9 cellular contexts compared by ENCODE assay signal in the genomic region with DNA sequence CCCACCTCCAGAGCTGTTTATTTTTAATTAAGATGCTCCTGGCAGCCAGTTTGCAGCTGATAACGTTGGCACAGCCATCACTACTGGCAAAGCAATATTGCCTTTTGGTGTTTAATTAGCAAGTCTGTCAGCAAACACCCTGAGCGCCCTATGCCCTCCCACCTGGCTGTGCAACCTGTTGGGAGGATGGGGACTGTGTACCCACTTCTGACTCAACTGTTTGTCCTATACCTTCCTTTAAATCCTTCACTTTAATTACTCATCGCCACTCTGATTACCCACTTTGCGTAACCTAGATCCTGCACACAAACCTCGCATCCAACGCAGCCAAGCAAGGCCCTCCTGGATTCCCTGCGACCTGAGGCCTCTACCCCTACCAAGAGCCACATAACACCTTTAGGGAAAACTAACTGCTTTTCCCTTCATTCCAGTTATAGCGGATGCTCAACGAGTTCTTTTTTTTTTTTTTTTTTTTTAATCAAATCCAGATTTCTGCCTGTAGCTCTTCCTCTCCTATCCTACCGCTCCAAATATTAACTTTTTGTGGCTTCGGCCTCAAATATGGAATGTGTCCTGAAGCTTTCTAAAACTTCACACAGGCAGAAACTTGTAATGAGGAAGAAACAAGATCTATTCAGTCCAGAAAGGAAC.
DNase-seq lines count a peak whose midpoint lies in the region; ATAC-seq and TF ChIP-seq lines count a peak whose summit lies in the region.
"Had no signal": no experiment of that assay in that cellular context is flagged by ENCODE, and none has a peak within 500 bp of the region (broad histone marks: within the 10 kb centered on the region; RNA-seq: fewer than 3 reads in every experiment).

No MANE protein-coding gene starts in this region.

- H3K36me3 Mint-ChIP-seq in T-helper 17 cell (ENCODE audit: low read depth): no peaks in the 10 kb centered on the region
- H3K36me3 Mint-ChIP-seq in glutamatergic neuron (ENCODE audit: unreplicated experiment): no peaks in the 10 kb centered on the region
- peaks cover 55 to 82% of the 10 kb centered on the region in 2 donors for H3K36me3 Mint-ChIP-seq in stimulated activated naive B cell treated with anti-CD40 and anti-IgM and Interleukin-4, amounts not matched to agents 10 μg/mL and 1 μg/mL and 100 μg/mL, for 72 hours
- no peaks in the 10 kb centered on the region for H3K36me3 Mint-ChIP-seq in CD4-positive, alpha-beta T cell (ENCODE audit: low read depth)

- ATAC-seq in T-helper 17 cell (no peak), HG02840 (IDR thresholded peaks at IDR 0.05; ENCODE audit: low FRiP score, unreplicated experiment) (no peak)
- no peak for ATAC-seq in stimulated activated naive B cell treated with anti-CD40 and anti-IgM and Interleukin-4, amounts not matched to agents 10 μg/mL and 1 μg/mL and 100 μg/mL, for 72 hours (replicated peaks)
- no peak for ATAC-seq in CD4-positive, alpha-beta T cell (ENCODE audit: poor library complexity)

- no peak for TF ChIP-seq CTCF in glutamatergic neuron (IDR thresholded peaks at IDR 0.05; ENCODE audit: partially characterized antibody, unreplicated experiment)
- TF ChIP-seq CTCF in CD4-positive, alpha-beta T cell (IDR thresholded peaks at IDR 0.05): no peak

- H3K27ac Mint-ChIP-seq in T-helper 17 cell (peak overlapping the region; percentile 88), glutamatergic neuron (ENCODE audit: unreplicated experiment) (peak overlapping the region; percentile 95)
- H3K27ac Mint-ChIP-seq in stimulated activated naive B cell treated with anti-CD40 and anti-IgM and Interleukin-4, amounts not matched to agents 10 μg/mL and 1 μg/mL and 100 μg/mL, for 72 hours: peak overlapping the region; percentile 88
- no peak overlapping the region for H3K27ac Mint-ChIP-seq in CD4-positive, alpha-beta T cell

- no peaks in the 10 kb centered on the region for H3K27me3 ChIP-seq in CD4-positive, alpha-beta T cell (ENCODE audit: control insufficient read depth, insufficient read depth, low read length)

- H3K27me3 Mint-ChIP-seq in T-helper 17 cell (no peaks in the 10 kb centered on the region), glutamatergic neuron (ENCODE audit: unreplicated experiment) (peaks cover 11% of the 10 kb centered on the region)
- H3K27me3 Mint-ChIP-seq in stimulated activated naive B cell treated with anti-CD40 and anti-IgM and Interleukin-4, amounts not matched to agents 10 μg/mL and 1 μg/mL and 100 μg/mL, for 72 hours: no peaks in the 10 kb centered on the region
- H3K27me3 Mint-ChIP-seq in CD4-positive, alpha-beta T cell: no peaks in the 10 kb centered on the region

- CTCF ChIA-PET in CD4-positive, alpha-beta T cell (lab: Charles Lee): no interaction called here

- no peak overlapping the region for H3K4me3 Mint-ChIP-seq in T-helper 17 cell
- peak overlapping the region; percentile 76 for H3K4me3 Mint-ChIP-seq in glutamatergic neuron (ENCODE audit: unreplicated experiment)
- H3K4me3 Mint-ChIP-seq in stimulated activated naive B cell treated with anti-CD40 and anti-IgM and Interleukin-4, amounts not matched to agents 10 μg/mL and 1 μg/mL and 100 μg/mL, for 72 hours: no peak overlapping the region
- H3K4me3 Mint-ChIP-seq in CD4-positive, alpha-beta T cell: no peak overlapping the region

- intact Hi-C loops in CD4-positive, alpha-beta T cell (cut with DNase I, micrococcal nuclease): no loop called here

- H3K9me3 ChIP-seq in T-helper 17 cell (ENCODE audit: control insufficient read depth, low read length, poor library complexity, severe bottlenecking): no peaks in the 10 kb centered on the region
- H3K9me3 ChIP-seq in CD4-positive, alpha-beta T cell (ENCODE audit: control insufficient read depth, low read length): no peaks in the 10 kb centered on the region

- POLR2A ChIA-PET in CD4-positive, alpha-beta T cell (lab: Charles Lee): no interaction called here

- peaks cover 21% of the 10 kb centered on the region for H3K4me1 Mint-ChIP-seq in T-helper 17 cell
- H3K4me1 Mint-ChIP-seq in glutamatergic neuron (ENCODE audit: low read depth, unreplicated experiment): peaks cover 85% of the 10 kb centered on the region
- peaks cover 72 to 96% of the 10 kb centered on the region in 2 donors for H3K4me1 Mint-ChIP-seq in stimulated activated naive B cell treated with anti-CD40 and anti-IgM and Interleukin-4, amounts not matched to agents 10 μg/mL and 1 μg/mL and 100 μg/mL, for 72 hours
- peaks cover 10% of the 10 kb centered on the region for H3K4me1 Mint-ChIP-seq in CD4-positive, alpha-beta T cell (ENCODE audit: low read depth)

- H3K9me3 Mint-ChIP-seq in glutamatergic neuron (ENCODE audit: unreplicated experiment): peaks cover 14% of the 10 kb centered on the region
- H3K9me3 Mint-ChIP-seq in stimulated activated naive B cell treated with anti-CD40 and anti-IgM and Interleukin-4, amounts not matched to agents 10 μg/mL and 1 μg/mL and 100 μg/mL, for 72 hours: peaks cover 0 to under 1% of the 10 kb centered on the region in 2 donors
- H3K9me3 Mint-ChIP-seq in CD4-positive, alpha-beta T cell: no peaks in the 10 kb centered on the region

- no peak overlapping the region for H3K27ac ChIP-seq in CD4-positive, alpha-beta T cell (ENCODE audit: low read depth, low read length)

- DNase-seq in NCI-H1105 treated with DMSO at 0.1 percent for 48 hours (lab: John Stamatoyannopoulos, UW) (peak; percentile 24), NCI-H1105 (lab: John Stamatoyannopoulos, UW) (no peak), T-helper 17 cell (no peak), glutamatergic neuron (no peak), DMS79 (lab: John Stamatoyannopoulos, UW) (no peak)
- DNase-seq in stimulated activated naive B cell treated with anti-CD40 and anti-IgM and Interleukin-4, amounts not matched to agents 10 μg/mL and 1 μg/mL and 100 μg/mL, for 72 hours: no peak
- no peak for DNase-seq in CD4-positive, alpha-beta T cell
- DNase-seq: activated CD4-positive, CD25-positive, alpha-beta regulatory T cell had no signal
